Comparison of ENCODE assay signal across 1 cellular context in the genomic region with DNA sequence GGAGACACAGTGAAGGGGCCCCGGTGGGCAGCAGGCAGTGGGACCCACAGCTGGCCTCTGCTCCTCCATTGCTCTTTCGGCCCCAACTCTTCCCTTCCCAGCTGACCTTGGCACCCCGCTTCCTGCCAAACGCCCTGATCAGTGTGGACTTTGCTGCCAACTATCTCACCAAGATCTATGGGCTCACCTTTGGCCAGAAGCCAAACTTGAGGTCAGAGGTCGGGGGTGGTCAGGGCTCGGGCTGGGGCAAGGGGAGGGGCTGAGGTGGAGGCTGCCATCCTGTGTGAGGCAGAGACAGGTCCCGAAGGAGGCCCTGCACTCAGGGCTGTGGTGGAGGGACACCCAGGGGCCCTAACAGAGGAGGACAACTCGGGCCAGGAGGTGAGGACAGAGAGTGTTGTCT.
TF ChIP-seq lines count a peak whose summit lies in the region.

No MANE protein-coding gene starts in this region.

TF ChIP-seq in K562, 482 proteins besides CTCF, POLR2A, EP300 and RAD21:
- TF ChIP-seq, protein P1, sequence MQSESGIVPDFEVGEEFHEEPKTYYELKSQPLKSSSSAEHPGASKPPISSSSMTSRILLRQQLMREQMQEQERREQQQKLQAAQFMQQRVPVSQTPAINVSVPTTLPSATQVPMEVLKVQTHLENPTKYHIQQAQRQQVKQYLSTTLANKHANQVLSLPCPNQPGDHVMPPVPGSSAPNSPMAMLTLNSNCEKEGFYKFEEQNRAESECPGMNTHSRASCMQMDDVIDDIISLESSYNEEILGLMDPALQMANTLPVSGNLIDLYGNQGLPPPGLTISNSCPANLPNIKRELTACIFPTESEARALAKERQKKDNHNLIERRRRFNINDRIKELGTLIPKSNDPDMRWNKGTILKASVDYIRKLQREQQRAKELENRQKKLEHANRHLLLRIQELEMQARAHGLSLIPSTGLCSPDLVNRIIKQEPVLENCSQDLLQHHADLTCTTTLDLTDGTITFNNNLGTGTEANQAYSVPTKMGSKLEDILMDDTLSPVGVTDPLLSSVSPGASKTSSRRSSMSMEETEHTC (IDR thresholded peaks at IDR 0.05) = no peak
- TF ChIP-seq MBD2 (IDR thresholded peaks at IDR 0.05; ENCODE audit: borderline replicate concordance, low read depth) = no peak
- TF ChIP-seq, protein P2, sequence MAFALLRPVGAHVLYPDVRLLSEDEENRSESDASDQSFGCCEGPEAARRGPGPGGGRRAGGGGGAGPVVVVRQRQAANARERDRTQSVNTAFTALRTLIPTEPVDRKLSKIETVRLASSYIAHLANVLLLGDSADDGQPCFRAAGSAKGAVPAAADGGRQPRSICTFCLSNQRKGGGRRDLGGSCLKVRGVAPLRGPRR (CRISPR knock-in tag; IDR thresholded peaks at IDR 0.05) = no peak
- TF ChIP-seq, protein P3, sequence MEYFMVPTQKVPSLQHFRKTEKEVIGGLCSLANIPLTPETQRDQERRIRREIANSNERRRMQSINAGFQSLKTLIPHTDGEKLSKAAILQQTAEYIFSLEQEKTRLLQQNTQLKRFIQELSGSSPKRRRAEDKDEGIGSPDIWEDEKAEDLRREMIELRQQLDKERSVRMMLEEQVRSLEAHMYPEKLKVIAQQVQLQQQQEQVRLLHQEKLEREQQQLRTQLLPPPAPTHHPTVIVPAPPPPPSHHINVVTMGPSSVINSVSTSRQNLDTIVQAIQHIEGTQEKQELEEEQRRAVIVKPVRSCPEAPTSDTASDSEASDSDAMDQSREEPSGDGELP (CRISPR knock-in tag; IDR thresholded peaks at IDR 0.05; ENCODE audit: borderline replicate concordance) = 0 out of 2 replicates have a peak, but pooled peaks have one; percentile 25
- TF ChIP-seq, protein P4, sequence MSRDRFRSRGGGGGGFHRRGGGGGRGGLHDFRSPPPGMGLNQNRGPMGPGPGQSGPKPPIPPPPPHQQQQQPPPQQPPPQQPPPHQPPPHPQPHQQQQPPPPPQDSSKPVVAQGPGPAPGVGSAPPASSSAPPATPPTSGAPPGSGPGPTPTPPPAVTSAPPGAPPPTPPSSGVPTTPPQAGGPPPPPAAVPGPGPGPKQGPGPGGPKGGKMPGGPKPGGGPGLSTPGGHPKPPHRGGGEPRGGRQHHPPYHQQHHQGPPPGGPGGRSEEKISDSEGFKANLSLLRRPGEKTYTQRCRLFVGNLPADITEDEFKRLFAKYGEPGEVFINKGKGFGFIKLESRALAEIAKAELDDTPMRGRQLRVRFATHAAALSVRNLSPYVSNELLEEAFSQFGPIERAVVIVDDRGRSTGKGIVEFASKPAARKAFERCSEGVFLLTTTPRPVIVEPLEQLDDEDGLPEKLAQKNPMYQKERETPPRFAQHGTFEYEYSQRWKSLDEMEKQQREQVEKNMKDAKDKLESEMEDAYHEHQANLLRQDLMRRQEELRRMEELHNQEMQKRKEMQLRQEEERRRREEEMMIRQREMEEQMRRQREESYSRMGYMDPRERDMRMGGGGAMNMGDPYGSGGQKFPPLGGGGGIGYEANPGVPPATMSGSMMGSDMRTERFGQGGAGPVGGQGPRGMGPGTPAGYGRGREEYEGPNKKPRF (IDR thresholded peaks at IDR 0.05; ENCODE audit: low read depth, low read length) = no peak
- peak; percentile 54; the same call in 1 of the 2 replicates for TF ChIP-seq NR2C1 (IDR thresholded peaks at IDR 0.05)
- TF ChIP-seq NR2C1 (tag; IDR thresholded peaks at IDR 0.05) = peak; percentile 71
- no peak for TF ChIP-seq SAFB (IDR thresholded peaks at IDR 0.05; ENCODE audit: borderline replicate concordance, low read depth, low read length)
- TF ChIP-seq, protein P5, sequence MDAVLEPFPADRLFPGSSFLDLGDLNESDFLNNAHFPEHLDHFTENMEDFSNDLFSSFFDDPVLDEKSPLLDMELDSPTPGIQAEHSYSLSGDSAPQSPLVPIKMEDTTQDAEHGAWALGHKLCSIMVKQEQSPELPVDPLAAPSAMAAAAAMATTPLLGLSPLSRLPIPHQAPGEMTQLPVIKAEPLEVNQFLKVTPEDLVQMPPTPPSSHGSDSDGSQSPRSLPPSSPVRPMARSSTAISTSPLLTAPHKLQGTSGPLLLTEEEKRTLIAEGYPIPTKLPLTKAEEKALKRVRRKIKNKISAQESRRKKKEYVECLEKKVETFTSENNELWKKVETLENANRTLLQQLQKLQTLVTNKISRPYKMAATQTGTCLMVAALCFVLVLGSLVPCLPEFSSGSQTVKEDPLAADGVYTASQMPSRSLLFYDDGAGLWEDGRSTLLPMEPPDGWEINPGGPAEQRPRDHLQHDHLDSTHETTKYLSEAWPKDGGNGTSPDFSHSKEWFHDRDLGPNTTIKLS (IDR thresholded peaks at IDR 0.05; ENCODE audit: borderline replicate concordance, low read depth) = no peak
- TF ChIP-seq NR2C2 (CRISPR knock-in tag; IDR thresholded peaks at IDR 0.05) = no peak
- peak; percentile 68 for TF ChIP-seq NR2C2 (tag; IDR thresholded peaks at IDR 0.05)
- TF ChIP-seq TRIM24 (IDR thresholded peaks at IDR 0.05) = no peak
- TF ChIP-seq, protein P6, sequence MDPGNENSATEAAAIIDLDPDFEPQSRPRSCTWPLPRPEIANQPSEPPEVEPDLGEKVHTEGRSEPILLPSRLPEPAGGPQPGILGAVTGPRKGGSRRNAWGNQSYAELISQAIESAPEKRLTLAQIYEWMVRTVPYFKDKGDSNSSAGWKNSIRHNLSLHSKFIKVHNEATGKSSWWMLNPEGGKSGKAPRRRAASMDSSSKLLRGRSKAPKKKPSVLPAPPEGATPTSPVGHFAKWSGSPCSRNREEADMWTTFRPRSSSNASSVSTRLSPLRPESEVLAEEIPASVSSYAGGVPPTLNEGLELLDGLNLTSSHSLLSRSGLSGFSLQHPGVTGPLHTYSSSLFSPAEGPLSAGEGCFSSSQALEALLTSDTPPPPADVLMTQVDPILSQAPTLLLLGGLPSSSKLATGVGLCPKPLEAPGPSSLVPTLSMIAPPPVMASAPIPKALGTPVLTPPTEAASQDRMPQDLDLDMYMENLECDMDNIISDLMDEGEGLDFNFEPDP (CRISPR knock-in tag; IDR thresholded peaks at IDR 0.05) = no peak
- TF ChIP-seq FOXP1 (CRISPR knock-in tag; IDR thresholded peaks at IDR 0.05) = no peak
- TF ChIP-seq ETV5 (CRISPR knock-in tag; IDR thresholded peaks at IDR 0.05; ENCODE audit: low read depth) = no peak
- TF ChIP-seq HOXB6 (CRISPR knock-in tag; IDR thresholded peaks at IDR 0.05; ENCODE audit: borderline replicate concordance) = no peak
- no peak for TF ChIP-seq MEIS2 (IDR thresholded peaks at IDR 0.05; ENCODE audit: partially characterized antibody)
- no peak for TF ChIP-seq GTF2F1 (IDR thresholded peaks at IDR 0.05; ENCODE audit: low read depth, low read length)
- peak; percentile 86 for TF ChIP-seq NFIC (IDR thresholded peaks at IDR 0.05)
- TF ChIP-seq, protein P7, sequence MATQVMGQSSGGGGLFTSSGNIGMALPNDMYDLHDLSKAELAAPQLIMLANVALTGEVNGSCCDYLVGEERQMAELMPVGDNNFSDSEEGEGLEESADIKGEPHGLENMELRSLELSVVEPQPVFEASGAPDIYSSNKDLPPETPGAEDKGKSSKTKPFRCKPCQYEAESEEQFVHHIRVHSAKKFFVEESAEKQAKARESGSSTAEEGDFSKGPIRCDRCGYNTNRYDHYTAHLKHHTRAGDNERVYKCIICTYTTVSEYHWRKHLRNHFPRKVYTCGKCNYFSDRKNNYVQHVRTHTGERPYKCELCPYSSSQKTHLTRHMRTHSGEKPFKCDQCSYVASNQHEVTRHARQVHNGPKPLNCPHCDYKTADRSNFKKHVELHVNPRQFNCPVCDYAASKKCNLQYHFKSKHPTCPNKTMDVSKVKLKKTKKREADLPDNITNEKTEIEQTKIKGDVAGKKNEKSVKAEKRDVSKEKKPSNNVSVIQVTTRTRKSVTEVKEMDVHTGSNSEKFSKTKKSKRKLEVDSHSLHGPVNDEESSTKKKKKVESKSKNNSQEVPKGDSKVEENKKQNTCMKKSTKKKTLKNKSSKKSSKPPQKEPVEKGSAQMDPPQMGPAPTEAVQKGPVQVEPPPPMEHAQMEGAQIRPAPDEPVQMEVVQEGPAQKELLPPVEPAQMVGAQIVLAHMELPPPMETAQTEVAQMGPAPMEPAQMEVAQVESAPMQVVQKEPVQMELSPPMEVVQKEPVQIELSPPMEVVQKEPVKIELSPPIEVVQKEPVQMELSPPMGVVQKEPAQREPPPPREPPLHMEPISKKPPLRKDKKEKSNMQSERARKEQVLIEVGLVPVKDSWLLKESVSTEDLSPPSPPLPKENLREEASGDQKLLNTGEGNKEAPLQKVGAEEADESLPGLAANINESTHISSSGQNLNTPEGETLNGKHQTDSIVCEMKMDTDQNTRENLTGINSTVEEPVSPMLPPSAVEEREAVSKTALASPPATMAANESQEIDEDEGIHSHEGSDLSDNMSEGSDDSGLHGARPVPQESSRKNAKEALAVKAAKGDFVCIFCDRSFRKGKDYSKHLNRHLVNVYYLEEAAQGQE (CRISPR knock-in tag; IDR thresholded peaks at IDR 0.05; ENCODE audit: low read depth) = no peak
- TF ChIP-seq PPARD (CRISPR knock-in tag; IDR thresholded peaks at IDR 0.05) = no peak
TF ChIP-seq in K562: peak in this region for 4.
